8 cellular contexts compared by ENCODE assay signal in genomic region chr3:182793663-182794454, GRCh38. TPM values are rescaled to one million over a fixed set of nuclear protein-coding genes. Genes with fewer than 3 reads are reported as not detected.
A peak's percentile ranks its signal among the peaks of the same experiment; 100 is the strongest.
DNase-seq lines count a peak whose midpoint lies in the region; ATAC-seq and TF ChIP-seq lines count a peak whose summit lies in the region.

No MANE protein-coding gene starts in this region.

- H3K27me3 Mint-ChIP-seq in Caco-2 (ENCODE audit: insufficient read depth, unreplicated experiment), result no peaks in the 10 kb centered on the region
- H3K27me3 Mint-ChIP-seq in activated naive CD8-positive, alpha-beta T cell treated with anti-CD3 and anti-CD28 coated beads, Interleukin-2, amount 50 U/mL, for 24 hours, result no peaks in the 10 kb centered on the region

- no TSS peak for BruUV-seq in Caco-2 (replicated peaks; lab: Mats Ljungman, UMichigan)

- ATAC-seq in GM19467 (IDR thresholded peaks at IDR 0.05; ENCODE audit: unreplicated experiment), result peak; percentile 29
- peak; percentile 27 for ATAC-seq in HG03571 (IDR thresholded peaks at IDR 0.05; ENCODE audit: unreplicated experiment)
- peak; percentile 42 for ATAC-seq in activated naive CD8-positive, alpha-beta T cell treated with anti-CD3 and anti-CD28 coated beads, Interleukin-2, amount 50 U/mL, for 24 hours
- peak; percentile 72 to 77 for ATAC-seq in left cardiac atrium
- peak; percentile 64 to 71 (median 68) for ATAC-seq in psoas muscle

- POLR2A ChIA-PET in Caco-2 (lab: Charles Lee), result interaction anchor here (1.1 to 2.4 kb wide), 2 partner anchors 8 to 33 kb away, joined by 3 to 11 read pairs; no protein-coding TSS in a partner anchor

- peaks cover 9% of the 10 kb centered on the region for H3K4me1 Mint-ChIP-seq in Caco-2 (ENCODE audit: low read depth, unreplicated experiment)
- peaks cover 36% of the 10 kb centered on the region for H3K4me1 Mint-ChIP-seq in activated naive CD8-positive, alpha-beta T cell treated with anti-CD3 and anti-CD28 coated beads, Interleukin-2, amount 50 U/mL, for 24 hours

- WGBS in psoas muscle, 3 donors, result 0% methylated on average over 65 to 86 of the region's 86 CpGs

- H3K4me1 ChIP-seq in Caco-2, result 0 out of 2 replicates have a peak, but pooled peaks cover 13% of the 10 kb centered on the region
- peaks cover 30% of the 10 kb centered on the region for H3K4me1 ChIP-seq in psoas muscle

- H3K36me3 ChIP-seq in Caco-2 (ENCODE audit: control insufficient read depth, insufficient read depth, low read length) (no peaks in the 10 kb centered on the region), SK-N-MC (ENCODE audit: insufficient read depth, low read length) (peaks cover 4% of the 10 kb centered on the region; the same call in 1 of the 2 replicates), psoas muscle (ENCODE audit: insufficient read depth in 1 of 2, low read depth in 1 of 2) (no peaks in the 10 kb centered on the region)

- CTCF ChIA-PET in Caco-2 (lab: Charles Lee), result interaction anchor here (1.5 to 1.8 kb wide), 2 partner anchors 78 to 80 kb away, joined by 8 read pairs; no protein-coding TSS in a partner anchor

- no peaks in the 10 kb centered on the region for H3K27me3 ChIP-seq in Caco-2 (replicated peaks; ENCODE audit: control insufficient read depth, insufficient read depth, low read length)
- H3K27me3 ChIP-seq in psoas muscle (ENCODE audit: insufficient read depth in 3 of 3, low read length in 2 of 3), result peaks cover 0 to 4% (median 0%) of the 10 kb centered on the region in 3 donors

- intact Hi-C loops in Caco-2 (cut with micrococcal nuclease; ENCODE audit: unreplicated experiment), result loop anchor here (1.0 kb wide), 2 partner anchors 8 to 80 kb away; no protein-coding TSS in a partner anchor
- intact Hi-C loops in left cardiac atrium (cut with DNase I), result loop anchor here in 1 of 2 donors (5.0 to 10.0 kb wide), 2 partner anchors 79 to 308 kb away; no protein-coding TSS in a partner anchor
- intact Hi-C loops in psoas muscle (cut with DNase I), result loop anchor here in 1 of 2 donors (5.0 kb wide), 2 partner anchors 52 to 82 kb away; no protein-coding TSS in a partner anchor

- DNase-seq in Caco-2 (peak; percentile 40 to 48), SK-N-MC (ENCODE audit: low read depth, low spot score) (no peak), left cardiac atrium (peak; percentile 46), psoas muscle (peak; percentile 38 to 72), cerebellar nuclear complex (lab: John Stamatoyannopoulos, UW) (no peak)
- peak; percentile 61 for DNase-seq in activated naive CD8-positive, alpha-beta T cell treated with anti-CD3 and anti-CD28 coated beads, Interleukin-2, amount 50 U/mL, for 24 hours

- H3K27ac Mint-ChIP-seq in Caco-2 (ENCODE audit: unreplicated experiment), result peak overlapping the region; percentile 68
- peak overlapping the region; percentile 93 for H3K27ac Mint-ChIP-seq in activated naive CD8-positive, alpha-beta T cell treated with anti-CD3 and anti-CD28 coated beads, Interleukin-2, amount 50 U/mL, for 24 hours

- no peaks in the 10 kb centered on the region for H3K9me3 Mint-ChIP-seq in Caco-2 (ENCODE audit: unreplicated experiment)
- no peaks in the 10 kb centered on the region for H3K9me3 Mint-ChIP-seq in activated naive CD8-positive, alpha-beta T cell treated with anti-CD3 and anti-CD28 coated beads, Interleukin-2, amount 50 U/mL, for 24 hours

- H3K4me3 Mint-ChIP-seq in Caco-2 (ENCODE audit: unreplicated experiment), result peak overlapping the region; percentile 95
- H3K4me3 Mint-ChIP-seq in activated naive CD8-positive, alpha-beta T cell treated with anti-CD3 and anti-CD28 coated beads, Interleukin-2, amount 50 U/mL, for 24 hours, result peak overlapping the region; percentile 92

- peak overlapping the region; percentile 91 for H3K4me3 ChIP-seq in Caco-2 (ENCODE audit: low read depth, low read length)
- H3K4me3 ChIP-seq in SK-N-MC, result peak overlapping the region; percentile 84
- peak overlapping the region; percentile 84 for H3K4me3 ChIP-seq in psoas muscle

- H3K27ac ChIP-seq in SK-N-MC (peak overlapping the region; percentile 43; the same call in 1 of the 2 replicates), psoas muscle (peak overlapping the region; percentile 95)

- TF ChIP-seq CTCF in Caco-2 (IDR thresholded peaks at IDR 0.05; ENCODE audit: insufficient read depth in 1 of 2, low read depth in 1 of 2, low read length in 1 of 2, severe bottlenecking in 1 of 2, unreplicated experiment in 1 of 2), result no peak
- TF ChIP-seq CTCF in psoas muscle (IDR thresholded peaks at IDR 0.05), result no peak

- peak overlapping the region; percentile 85 for H3K9ac ChIP-seq in SK-N-MC (ENCODE audit: insufficient read length)

- no peaks in the 10 kb centered on the region for H3K9me3 ChIP-seq in Caco-2
- H3K9me3 ChIP-seq in SK-N-MC (ENCODE audit: low read depth, low read length), result no peaks in the 10 kb centered on the region
- no peaks in the 10 kb centered on the region for H3K9me3 ChIP-seq in psoas muscle

- H3K36me3 Mint-ChIP-seq in Caco-2 (ENCODE audit: insufficient read depth, unreplicated experiment), result peaks cover 5% of the 10 kb centered on the region
- peaks cover 4% of the 10 kb centered on the region for H3K36me3 Mint-ChIP-seq in activated naive CD8-positive, alpha-beta T cell treated with anti-CD3 and anti-CD28 coated beads, Interleukin-2, amount 50 U/mL, for 24 hours (ENCODE audit: low read depth)

RNA-seq across cellular contexts. Expression of gene ATP11B, which starts 0.6 kb away (rescaled TPM):
- total RNA-seq in Caco-2 (2022) (54.5 and 58.1 TPM in 2 replicates), left cardiac atrium (10 to 100 TPM; 38.5 to 49.4 TPM), psoas muscle (10 to 100 TPM; 18.8 to 23.9 (median 20.8) TPM)
- 10 to 100 TPM in 1 of 3 donors, 1 to 10 TPM in 2; 4.0 to 17.6 (median 6.4) TPM for polyA plus RNA-seq in psoas muscle

Comparison
In these comparisons a context has a peak if more than half of its experiments do, and no peak if none do; other contexts are left out.
1. DNase-seq: peak in Caco-2 (2 of 2), activated naive CD8-positive, alpha-beta T cell treated with anti-CD3 and anti-CD28 coated beads, Interleukin-2, amount 50 U/mL, for 24 hours (single experiment), left cardiac atrium (single experiment) and psoas muscle (2 of 2); none in SK-N-MC (single experiment) and cerebellar nuclear complex (0 of 2).
2. Peak in every context shown above with its lines, with median percentiles within 50 percentile points of each other: H3K4me3 ChIP-seq and ATAC-seq.